ENCODE assay signal across 8 cellular contexts in the genomic region with DNA sequence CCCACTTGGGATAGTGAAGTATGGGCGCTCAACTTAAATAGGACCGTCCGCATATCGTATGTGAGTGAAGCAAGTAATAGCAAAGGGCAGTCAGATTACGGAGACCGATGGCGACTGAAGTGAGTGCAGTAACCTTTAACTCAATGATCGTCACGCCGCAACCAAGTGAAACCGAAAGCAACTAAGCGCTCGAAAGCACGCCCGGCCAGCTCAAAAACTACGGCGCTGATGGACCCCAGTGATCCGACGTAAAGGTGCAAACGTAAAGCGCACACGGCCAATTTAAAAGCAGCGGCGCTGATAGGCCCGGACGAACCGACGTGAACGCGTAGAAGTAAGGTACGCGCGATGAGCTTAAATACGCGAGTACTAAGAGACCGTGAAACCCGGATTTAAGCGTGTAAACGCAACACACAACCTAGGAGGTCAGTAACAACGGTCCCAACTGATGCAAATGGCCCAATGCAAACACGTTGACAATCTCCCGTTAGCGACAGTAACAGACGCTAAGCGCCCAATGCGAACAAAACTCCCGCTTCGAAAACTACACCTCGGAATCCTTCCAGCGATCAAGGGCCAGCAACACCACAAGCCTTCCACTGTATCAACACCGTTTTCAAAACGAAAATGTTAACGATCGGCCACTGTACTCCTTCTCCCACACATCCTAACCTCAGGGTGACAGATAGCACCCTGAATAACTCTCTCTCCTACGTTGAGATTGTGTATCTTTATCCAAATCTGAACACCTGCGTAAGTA. TPM values are rescaled to one million over a fixed set of nuclear protein-coding genes. Genes with fewer than 3 reads are reported as not detected.
DNase-seq lines count a peak whose midpoint lies in the region; ATAC-seq, FAIRE-seq and TF ChIP-seq lines count a peak whose summit lies in the region.

No MANE protein-coding gene starts in this region.

- H3K36me3 ChIP-seq in bronchial epithelial cell (ENCODE audit: control insufficient read depth, insufficient read depth, low read length): no peaks in the 10 kb centered on the region

- peak; percentile 76 for DNase-seq in NCI-H2196 treated with DMSO at 0.1 percent for 48 hours (lab: John Stamatoyannopoulos, UW; ENCODE audit: unreplicated experiment)
- peak; percentile 99 for DNase-seq in bronchial epithelial cell (ENCODE audit: low read depth)
- peak; percentile 95 for DNase-seq in inferior parietal cortex (ENCODE audit: extremely low spot score)
- DNase-seq in smooth muscle cell of the brain vasculature (ENCODE audit: low read depth, low spot score): peak; percentile 98

- peak overlapping the region; percentile 63 for H3K4me3 ChIP-seq in WI38 (ENCODE audit: low read depth, low read length)
- peak overlapping the region; percentile 47 for H3K4me3 ChIP-seq in bronchial epithelial cell (ENCODE audit: low read depth, low read length)

- TF ChIP-seq CTCF in WI38 (IDR thresholded peaks at IDR 0.05; ENCODE audit: low read depth, low read length) (no peak), bronchial epithelial cell (IDR thresholded peaks at IDR 0.05; ENCODE audit: insufficient read depth, low read length, severe bottlenecking) (no peak)

- FAIRE-seq in bronchial epithelial cell (lab: Jason Lieb, UNC): no peak

- TF ChIP-seq POLR2A in GM18505 (IDR thresholded peaks at IDR 0.05; ENCODE audit: borderline replicate concordance, extremely low read depth, insufficient read depth, insufficient read length): no peak

- peak; percentile 73 for ATAC-seq in GM18505 (IDR thresholded peaks at IDR 0.05; ENCODE audit: unreplicated experiment)
- ATAC-seq in HG03064 (IDR thresholded peaks at IDR 0.05; ENCODE audit: low read depth, unreplicated experiment): peak; percentile 59
- ATAC-seq in HG03095 (IDR thresholded peaks at IDR 0.05; ENCODE audit: unreplicated experiment): no peak

- no peaks in the 10 kb centered on the region for H3K27me3 ChIP-seq in bronchial epithelial cell (ENCODE audit: control insufficient read depth, insufficient read depth, low read length)

RNA-seq across cellular contexts. Expression of a gene that starts 37.9 kb away (rescaled TPM):
- total RNA-seq in bronchial epithelial cell: 71.1 and 90.3 TPM in 2 replicates
